In genomic region chr7:26167293-26167934, GRCh38 we compare ENCODE assay signal across 10 cellular contexts. TPM values are rescaled to one million over a fixed set of nuclear protein-coding genes. Genes with fewer than 3 reads are reported as not detected.
DNase-seq lines count a peak whose midpoint lies in the region; ATAC-seq and TF ChIP-seq lines count a peak whose summit lies in the region.
"Had no signal": no experiment of that assay in that cellular context is flagged by ENCODE, and none has a peak within 500 bp of the region (broad histone marks: within the 10 kb centered on the region; RNA-seq: fewer than 3 reads in every experiment).

No MANE protein-coding gene starts in this region.

- peak in 2 of 3 donors; percentile 42 to 76 for DNase-seq in CD4-positive, CD25-positive, alpha-beta regulatory T cell
- no peak for DNase-seq in NCI-H187 (lab: John Stamatoyannopoulos, UW)
- DNase-seq in NCI-H82 (lab: John Stamatoyannopoulos, UW) = no peak
- no peak for DNase-seq in occipital lobe (lab: John Stamatoyannopoulos, UW)
- no peak for DNase-seq in ascending aorta (ENCODE audit: low spot score in 2 of 2)
- DNase-seq: amniotic stem cell, DMS 273 treated with DMSO at 0.1 percent for 48 hours had no signal

- H3K27ac ChIP-seq in CD4-positive, CD25-positive, alpha-beta regulatory T cell (ENCODE audit: insufficient read depth, low read length, poor library complexity, severe bottlenecking) = peak overlapping the region; percentile 68
- H3K27ac ChIP-seq in ascending aorta = no peak overlapping the region

- H3K36me3 ChIP-seq in CD4-positive, CD25-positive, alpha-beta regulatory T cell (ENCODE audit: control insufficient read depth, insufficient read depth, low read length) = peaks cover 15% of the 10 kb centered on the region
- peaks cover 0 to 8% of the 10 kb centered on the region in 2 donors for H3K36me3 ChIP-seq in ascending aorta

- H3K27me3 Mint-ChIP-seq in CD4-positive, CD25-positive, alpha-beta regulatory T cell = no peaks in the 10 kb centered on the region
- H3K27me3 Mint-ChIP-seq in activated naive CD4-positive, alpha-beta T cell treated with anti-CD3 and anti-CD28 coated beads, Interleukin-2, amount 50 U/mL, for 24 hours = no peaks in the 10 kb centered on the region

- H3K4me3 ChIP-seq in CD4-positive, CD25-positive, alpha-beta regulatory T cell (ENCODE audit: low read depth, low read length) = peak overlapping the region; percentile 30
- no peak overlapping the region for H3K4me3 ChIP-seq in ascending aorta

- H3K9me3 Mint-ChIP-seq in CD4-positive, CD25-positive, alpha-beta regulatory T cell = peaks cover 0 to 3% (median 0%) of the 10 kb centered on the region in 7 donors
- no peaks in the 10 kb centered on the region for H3K9me3 Mint-ChIP-seq in activated naive CD4-positive, alpha-beta T cell treated with anti-CD3 and anti-CD28 coated beads, Interleukin-2, amount 50 U/mL, for 24 hours

- H3K9me3 ChIP-seq in CD4-positive, CD25-positive, alpha-beta regulatory T cell (ENCODE audit: control insufficient read depth in 2 of 2, low read length in 2 of 2) = no peaks in the 10 kb centered on the region
- H3K9me3 ChIP-seq in ascending aorta = no peaks in the 10 kb centered on the region

- H3K4me1 Mint-ChIP-seq in CD4-positive, CD25-positive, alpha-beta regulatory T cell = peaks cover 17 to 44% (median 20%) of the 10 kb centered on the region in 4 donors
- peaks cover 22% of the 10 kb centered on the region for H3K4me1 Mint-ChIP-seq in activated naive CD4-positive, alpha-beta T cell treated with anti-CD3 and anti-CD28 coated beads, Interleukin-2, amount 50 U/mL, for 24 hours

- H3K4me1 ChIP-seq in CD4-positive, CD25-positive, alpha-beta regulatory T cell (ENCODE audit: control insufficient read depth, insufficient read depth, low read length, poor library complexity, severe bottlenecking) = peaks cover 14% of the 10 kb centered on the region
- no peaks in the 10 kb centered on the region for H3K4me1 ChIP-seq in ascending aorta

- H3K36me3 Mint-ChIP-seq in CD4-positive, CD25-positive, alpha-beta regulatory T cell = peaks cover 17% of the 10 kb centered on the region
- H3K36me3 Mint-ChIP-seq in activated naive CD4-positive, alpha-beta T cell treated with anti-CD3 and anti-CD28 coated beads, Interleukin-2, amount 50 U/mL, for 24 hours = peaks cover 12% of the 10 kb centered on the region

- peak overlapping the region in 2 of 4 donors; percentile 24 to 30 for H3K4me3 Mint-ChIP-seq in CD4-positive, CD25-positive, alpha-beta regulatory T cell
- peak overlapping the region; percentile 21 for H3K4me3 Mint-ChIP-seq in activated naive CD4-positive, alpha-beta T cell treated with anti-CD3 and anti-CD28 coated beads, Interleukin-2, amount 50 U/mL, for 24 hours

- TF ChIP-seq CTCF in ascending aorta (IDR thresholded peaks at IDR 0.05) = no peak

- ATAC-seq in CD4-positive, CD25-positive, alpha-beta regulatory T cell (ENCODE audit: low read depth in 2 of 2) = peak; percentile 75 to 85
- peak; percentile 78 for ATAC-seq in GM19043 (IDR thresholded peaks at IDR 0.05; ENCODE audit: low read depth, unreplicated experiment)
- peak; percentile 75 for ATAC-seq in HG03095 (IDR thresholded peaks at IDR 0.05; ENCODE audit: unreplicated experiment)

- peak overlapping the region; percentile 73 to 91 (median 87) for H3K27ac Mint-ChIP-seq in CD4-positive, CD25-positive, alpha-beta regulatory T cell
- H3K27ac Mint-ChIP-seq in activated naive CD4-positive, alpha-beta T cell treated with anti-CD3 and anti-CD28 coated beads, Interleukin-2, amount 50 U/mL, for 24 hours = peak overlapping the region; percentile 85

- no peaks in the 10 kb centered on the region for H3K27me3 ChIP-seq in CD4-positive, CD25-positive, alpha-beta regulatory T cell (ENCODE audit: control insufficient read depth, insufficient read depth, low read length)
- H3K27me3 ChIP-seq in ascending aorta = no peaks in the 10 kb centered on the region

- intact Hi-C loops in ascending aorta (cut with DNase I) = no loop called here

RNA-seq across cellular contexts. Expression of gene NFE2L3, which starts 15.4 kb away (rescaled TPM):
- 10.9 TPM for total RNA-seq in CD4-positive, CD25-positive, alpha-beta regulatory T cell
- polyA plus RNA-seq in CD4-positive, CD25-positive, alpha-beta regulatory T cell = 10 to 100 TPM in 3 of 4 donors, 1 to 10 TPM in 1; 8.8 to 13.9 (median 13.2) TPM
- 19.2 TPM for total RNA-seq in occipital lobe
- 10.0 TPM for total RNA-seq in ascending aorta

RNA-seq across cellular contexts. Expression of gene HNRNPA2B1, which starts 33.1 kb away (rescaled TPM):
- total RNA-seq in CD4-positive, CD25-positive, alpha-beta regulatory T cell = 465 TPM
- polyA plus RNA-seq in CD4-positive, CD25-positive, alpha-beta regulatory T cell = 100 to 1,000 TPM; 506 to 541 (median 520) TPM
- total RNA-seq in occipital lobe = 146 TPM
- 57.0 TPM for total RNA-seq in ascending aorta

RNA-seq across cellular contexts. Expression of gene CBX3, which starts 34.1 kb away (rescaled TPM):
- total RNA-seq in CD4-positive, CD25-positive, alpha-beta regulatory T cell = 115 TPM
- 100 to 1,000 TPM in 3 of 4 donors, 10 to 100 TPM in 1; 89.1 to 135 (median 125) TPM for polyA plus RNA-seq in CD4-positive, CD25-positive, alpha-beta regulatory T cell
- total RNA-seq in occipital lobe (201 TPM), ascending aorta (32.1 TPM)

Comparison
In these comparisons a context has a peak if more than half of its experiments do, and no peak if none do; other contexts are left out.
1. DNase-seq: peak in CD4-positive, CD25-positive, alpha-beta regulatory T cell (2 of 3); none in NCI-H187 (0 of 2), NCI-H82 (single experiment), occipital lobe (single experiment) and ascending aorta (0 of 2).
2. Peak in every context shown above with its lines, with median percentiles within 50 percentile points of each other: ATAC-seq.